In genomic region chr11:75554258-75555022, GRCh38 we compare ENCODE assay signal across 9 cellular contexts. TPM values are rescaled to one million over a fixed set of nuclear protein-coding genes. Genes with fewer than 3 reads are reported as not detected.
DNase-seq lines count a peak whose midpoint lies in the region; ATAC-seq and TF ChIP-seq lines count a peak whose summit lies in the region.
"Had no signal": no experiment of that assay in that cellular context is flagged by ENCODE, and none has a peak within 500 bp of the region (broad histone marks: within the 10 kb centered on the region; RNA-seq: fewer than 3 reads in every experiment).

No MANE protein-coding gene starts in this region.

- no peak overlapping the region for H2BK5ac ChIP-seq in mesendoderm (ENCODE audit: low read length)

- peak overlapping the region; percentile 2 for H3K18ac ChIP-seq in mesendoderm (ENCODE audit: low read length)

- peak overlapping the region; percentile 89 for H3K27ac Mint-ChIP-seq in endodermal cell
- H3K27ac Mint-ChIP-seq: activated naive CD8-positive, alpha-beta T cell had no signal

- H4K5ac ChIP-seq in mesendoderm (ENCODE audit: low read length): no peak overlapping the region

- H3K36me3 Mint-ChIP-seq in endodermal cell (ENCODE audit: low read depth): no peaks in the 10 kb centered on the region
- H3K36me3 Mint-ChIP-seq: activated naive CD8-positive, alpha-beta T cell had no signal

- peak overlapping the region; percentile 82 for H3K27ac ChIP-seq in BLaER1
- H3K27ac ChIP-seq in endodermal cell (ENCODE audit: low read depth, low read length): peak overlapping the region; percentile 56
- no peak overlapping the region for H3K27ac ChIP-seq in mesendoderm (ENCODE audit: low read depth, low read length)

- no peaks in the 10 kb centered on the region for H3K27me3 Mint-ChIP-seq in endodermal cell (ENCODE audit: insufficient read depth)
- H3K27me3 Mint-ChIP-seq: activated naive CD8-positive, alpha-beta T cell had no signal

- no peak overlapping the region for H2BK120ac ChIP-seq in mesendoderm (ENCODE audit: low read depth, low read length)

- 82 to 83% methylated on average over 11 to 21 of the region's 21 CpGs for WGBS in endodermal cell (ENCODE audit: insufficient coverage in 1 of 2, insufficient read length in 1 of 2), 2 experiments
- no CpG with 5 or more reads among the region's 21 CpGs for WGBS in mesendoderm (ENCODE audit: extremely low coverage, insufficient coverage, low lambda C conversion rate)

- H3K4me1 Mint-ChIP-seq in endodermal cell: peaks cover 41% of the 10 kb centered on the region

- H3K4me2 ChIP-seq in BLaER1 (peak overlapping the region; percentile 64), mesendoderm (ENCODE audit: low read length) (no peak overlapping the region)

- TF ChIP-seq CTCF in endodermal cell (conservative IDR thresholded peaks at IDR 0.05): no peak

- H4K20me1 ChIP-seq in BLaER1: no peaks in the 10 kb centered on the region

- H2BK15ac ChIP-seq in mesendoderm (replicated peaks; ENCODE audit: low read depth): no peak overlapping the region

- H4K8ac ChIP-seq in mesendoderm (ENCODE audit: low read depth, low read length): no peak overlapping the region

- H3K4me3 Mint-ChIP-seq in endodermal cell: no peak overlapping the region
- H3K4me3 Mint-ChIP-seq: activated naive CD8-positive, alpha-beta T cell had no signal

- no peaks in the 10 kb centered on the region for H3K9me3 Mint-ChIP-seq in endodermal cell

- peaks cover 37% of the 10 kb centered on the region for H3K4me1 ChIP-seq in BLaER1
- peaks cover 35% of the 10 kb centered on the region for H3K4me1 ChIP-seq in endodermal cell (ENCODE audit: control insufficient read depth, insufficient read depth, low read length)
- peaks cover 18% of the 10 kb centered on the region for H3K4me1 ChIP-seq in mesendoderm (ENCODE audit: control insufficient read depth, low read depth, low read length)

- H3K23ac ChIP-seq in mesendoderm (ENCODE audit: low read length): no peak overlapping the region

- DNase-seq in NCI-H69 (lab: John Stamatoyannopoulos, UW) (peak; percentile 94), endodermal cell (peak; percentile 97), mesendoderm (peak; percentile 93), ureter (ENCODE audit: low spot score) (peak; percentile 91), NOMO-1 treated with DMSO at 0.1 percent for 48 hours (lab: John Stamatoyannopoulos, UW; ENCODE audit: unreplicated experiment) (no peak), NCI-H2196 treated with DMSO at 0.1 percent for 48 hours (lab: John Stamatoyannopoulos, UW; ENCODE audit: unreplicated experiment) (no peak)

- H3K27me3 ChIP-seq in BLaER1 (no peaks in the 10 kb centered on the region), endodermal cell (ENCODE audit: control insufficient read depth, insufficient read depth, low read length, poor library complexity, severe bottlenecking) (no peaks in the 10 kb centered on the region), mesendoderm (ENCODE audit: insufficient read depth, low read length, poor library complexity) (no peaks in the 10 kb centered on the region)

- H3K79me2 ChIP-seq in mesendoderm (ENCODE audit: control insufficient read depth, insufficient read depth, low read length): no peaks in the 10 kb centered on the region

- H3K4ac ChIP-seq in mesendoderm (ENCODE audit: low read depth, low read length): peak overlapping the region; percentile 43

- H3K79me1 ChIP-seq in mesendoderm (ENCODE audit: low read length): no peaks in the 10 kb centered on the region

- no peak overlapping the region for H2AK5ac ChIP-seq in mesendoderm (ENCODE audit: low read length)

- H3K36me3 ChIP-seq in BLaER1: no peaks in the 10 kb centered on the region
- no peaks in the 10 kb centered on the region for H3K36me3 ChIP-seq in endodermal cell (ENCODE audit: control insufficient read depth, insufficient read depth, low read length)
- H3K36me3 ChIP-seq in mesendoderm (ENCODE audit: control insufficient read depth, insufficient read depth, low read length): no peaks in the 10 kb centered on the region

- peak overlapping the region; percentile 84 for H3K56ac ChIP-seq in mesendoderm (ENCODE audit: low read length)

- no peaks in the 10 kb centered on the region for H3K9me3 ChIP-seq in BLaER1
- no peaks in the 10 kb centered on the region for H3K9me3 ChIP-seq in endodermal cell (ENCODE audit: control insufficient read depth, low read length)

- ATAC-seq in GM18502 (IDR thresholded peaks at IDR 0.05; ENCODE audit: poor library complexity, unreplicated experiment): no peak

- H3K9ac ChIP-seq in BLaER1: peak overlapping the region; percentile 63; the same call in 1 of the 2 replicates
- H3K9ac ChIP-seq in endodermal cell (ENCODE audit: extremely low read depth, low read length, poor library complexity, severe bottlenecking): no peak overlapping the region
- peak overlapping the region; percentile 47 for H3K9ac ChIP-seq in mesendoderm (ENCODE audit: low read length)

- H3K4me3 ChIP-seq in BLaER1 (no peak overlapping the region), endodermal cell (ENCODE audit: low read length) (no peak overlapping the region), mesendoderm (ENCODE audit: low read length) (no peak overlapping the region)

RNA-seq across cellular contexts. Expression of gene SERPINH1, which starts 7.6 kb away (rescaled TPM):
- total RNA-seq in endodermal cell (100 to 1,000 TPM; 414 to 454 TPM), ureter (109 TPM)
- 364 TPM for polyA plus RNA-seq in endodermal cell (2013, experiment 1 of 2)
- 386 TPM for polyA plus RNA-seq in endodermal cell (2013, experiment 2 of 2)
- 398 TPM for polyA plus RNA-seq in mesendoderm (2013, experiment 1 of 2)
- polyA plus RNA-seq in mesendoderm (2013, experiment 2 of 2): 396 TPM

RNA-seq across cellular contexts. Expression of gene GDPD5, which starts 28.7 kb away (rescaled TPM):
- total RNA-seq in endodermal cell (1 to 10 TPM; 3.0 to 8.6 TPM), ureter (14.9 TPM)
- polyA plus RNA-seq in endodermal cell (2013, experiment 1 of 2): 9.4 TPM
- 7.7 TPM for polyA plus RNA-seq in endodermal cell (2013, experiment 2 of 2)
- polyA plus RNA-seq in mesendoderm (2013, experiment 1 of 2): 10.9 TPM
- polyA plus RNA-seq in mesendoderm (2013, experiment 2 of 2): 11.4 TPM

Comparison
In these comparisons a context has a peak if more than half of its experiments do, and no peak if none do; other contexts are left out.
1. DNase-seq: peak in NCI-H69 (single experiment), endodermal cell (single experiment), mesendoderm (single experiment) and ureter (single experiment); none in NOMO-1 treated with DMSO at 0.1 percent for 48 hours (single experiment) and NCI-H2196 treated with DMSO at 0.1 percent for 48 hours (single experiment).